In the genomic region with DNA sequence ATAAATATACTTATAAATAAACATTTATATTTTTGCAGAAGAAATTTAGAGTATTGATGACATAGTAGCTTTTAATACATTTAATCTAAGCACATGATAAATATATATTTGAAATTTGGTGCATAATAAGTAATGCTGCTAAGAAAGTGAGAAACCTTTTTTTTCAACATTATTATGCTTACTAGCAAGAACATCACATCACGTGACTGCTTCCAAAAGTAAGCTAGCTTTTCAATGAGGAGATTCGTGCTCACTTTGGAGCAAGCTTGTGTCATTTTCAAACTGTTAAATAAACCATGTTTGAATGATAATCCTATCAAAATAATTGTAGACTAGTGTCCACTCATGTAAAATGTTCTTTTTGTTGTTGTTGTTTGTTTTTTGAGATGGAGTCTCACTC, we compare ENCODE assay signal across 28 cellular contexts.
"Had no signal": no experiment of that assay in that cellular context is flagged by ENCODE, and none has a peak within 500 bp of the region (broad histone marks: within the 10 kb centered on the region; RNA-seq: fewer than 3 reads in every experiment).

No MANE protein-coding gene starts in this region.

- H3K27ac ChIP-seq: neural progenitor cell, ovary, parathyroid adenoma, psoas muscle, upper lobe of right lung, uterus had no signal

- H3K79me2 ChIP-seq: parathyroid adenoma had no signal

- H3K4me1 ChIP-seq: parathyroid adenoma had no signal

- H3K9me3 ChIP-seq: ovary, psoas muscle, spleen, suprapubic skin, testis, tibial artery, transverse colon, upper lobe of right lung, uterus had no signal

- H3K27me3 ChIP-seq: neural progenitor cell, ovary, spleen, suprapubic skin, testis, tibial artery, transverse colon, upper lobe of right lung, uterus had no signal

- H3K9ac ChIP-seq: neural progenitor cell, parathyroid adenoma had no signal

- H3K36me3 ChIP-seq: neural progenitor cell, ovary, spleen, suprapubic skin, tibial artery, transverse colon, upper lobe of right lung, uterus had no signal

- ATAC-seq: natural killer cell; psoas muscle; right cardiac atrium; sciatic nerve; stimulated activated memory B cell treated with anti-CD40 and anti-IgM and Interleukin-4, amounts not matched to agents 10 μg/mL and 1 μg/mL and 100 μg/mL, for 72 hours; stimulated activated naive CD8-positive, alpha-beta T cell treated with anti-CD3 and anti-CD28 coated beads, Interleukin-15, amount 100 ng/mL, for 72 hours; stimulated activated naive CD8-positive, alpha-beta T cell treated with anti-CD3 and anti-CD28 coated beads, Interleukin-15, Interleukin-2, amounts not matched to agents 100 U/mL and 50 U/mL, for 24 hours; upper lobe of right lung had no signal

- DNase-seq: natural killer cell; occipital lobe; ovary; posterior cingulate gyrus; psoas muscle; right cardiac atrium; spleen; stimulated activated CD4-positive, alpha-beta T cell treated with anti-CD3 and anti-CD28 coated beads, Interleukin-12 subunit alpha, Interleukin-12 subunit beta, amount 100 ng/mL, for 4 hours; stimulated activated CD4-positive, alpha-beta T cell treated with anti-CD3 and anti-CD28 coated beads, Interleukin-1b, Interleukin-23, amount 100 ng/mL, for 48 hours; stimulated activated CD4-positive, alpha-beta T cell treated with anti-CD3 and anti-CD28 coated beads, Interleukin-4, amount 100 ng/mL, for 1 hour; stimulated activated CD4-positive, alpha-beta T cell treated with anti-CD3 and anti-CD28 coated beads, Interleukin-4, amount 100 ng/mL, for 4 hours; stimulated activated CD8-positive, alpha-beta memory T cell treated with anti-CD3 and anti-CD28 coated beads, Interleukin-4, amount 100 ng/mL, for 48 hours; stimulated activated naive CD4-positive, alpha-beta T cell; stimulated activated naive CD8-positive, alpha-beta T cell treated with anti-CD3 and anti-CD28 coated beads, Interleukin-15, amount 100 ng/mL, for 72 hours; stimulated activated naive CD8-positive, alpha-beta T cell treated with anti-CD3 and anti-CD28 coated beads, Interleukin-15, Interleukin-2, amounts not matched to agents 100 U/mL and 50 U/mL, for 24 hours; substantia nigra; testis; tibial artery; transverse colon; upper lobe of right lung; uterus had no signal

- H2AFZ ChIP-seq: neural progenitor cell, parathyroid adenoma had no signal

- H3K4me2 ChIP-seq: neural progenitor cell, smooth muscle cell had no signal

- H3K4me3 ChIP-seq: neural progenitor cell, ovary, psoas muscle, skin epidermis, smooth muscle cell, spleen, suprapubic skin, testis, tibial artery, transverse colon, upper lobe of right lung, uterus had no signal
